ENCODE assay signal across 11 cellular contexts in the genomic region with DNA sequence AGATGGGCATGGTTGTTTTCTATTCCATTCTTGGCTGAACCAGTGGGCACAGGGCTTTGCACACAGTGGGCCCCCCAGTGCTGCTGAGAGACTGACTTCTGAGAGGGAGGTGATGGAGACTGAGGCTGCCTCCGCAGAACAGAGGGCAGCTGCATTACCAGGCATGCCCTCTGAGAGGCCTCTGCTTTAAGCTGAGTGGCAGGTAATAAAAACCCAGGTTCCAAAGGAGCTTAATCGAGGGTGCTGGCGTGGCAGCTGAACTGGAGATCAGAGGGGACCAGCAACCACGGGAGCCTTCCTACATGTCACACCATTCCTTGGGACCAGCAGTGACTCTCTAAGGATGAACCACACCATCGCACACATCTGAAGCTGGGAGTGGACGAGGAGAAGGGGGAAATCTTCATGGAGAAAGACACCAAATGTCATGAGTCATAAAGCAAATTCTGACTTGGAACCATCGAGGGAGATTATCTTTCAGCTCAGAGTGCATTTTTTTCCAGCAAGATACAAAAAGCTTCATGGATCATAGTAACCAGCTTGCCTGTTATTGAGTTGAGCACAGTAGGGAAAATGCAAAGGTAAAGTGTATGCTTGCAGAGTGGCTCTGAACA. TPM values are rescaled to one million over a fixed set of nuclear protein-coding genes. Genes with fewer than 3 reads are reported as not detected.
DNase-seq lines count a peak whose midpoint lies in the region; ATAC-seq, FAIRE-seq and TF ChIP-seq lines count a peak whose summit lies in the region.
"Had no signal": no experiment of that assay in that cellular context is flagged by ENCODE, and none has a peak within 500 bp of the region (broad histone marks: within the 10 kb centered on the region; RNA-seq: fewer than 3 reads in every experiment).

No MANE protein-coding gene starts in this region.

- WGBS in pancreas, 2 donors: 71 to 75% methylated on average over 7 of the region's 7 CpGs

- ATAC-seq in pancreas (peak in 3 of 4 donors; percentile 42 to 46 (median 46)), HG03095 (IDR thresholded peaks at IDR 0.05; ENCODE audit: unreplicated experiment) (no peak)

- H3K36me3 ChIP-seq in pancreas (no peaks in the 10 kb centered on the region), uterus (no peaks in the 10 kb centered on the region)

- POLR2A ChIA-PET in GM10248 (lab: Yijun Ruan, JAX): interaction anchor here (0.6 kb wide), 1 partner anchor 26 kb away, joined by 4 read pairs; no protein-coding TSS in a partner anchor

- no peak for FAIRE-seq in pancreas (lab: Jason Lieb, UNC)

- no peak overlapping the region for H3K4me3 ChIP-seq in GM12875 (ENCODE audit: low read depth, low read length)
- H3K4me3 ChIP-seq in pancreas: no peak overlapping the region
- H3K4me3 ChIP-seq in uterus: no peak overlapping the region
- H3K4me3 ChIP-seq: SK-N-MC had no signal

- CTCF ChIA-PET in GM10248 (lab: Yijun Ruan, JAX): interaction anchor here (0.9 to 2.7 kb wide), 4 partner anchors 12 to 51 kb away, joined by 3 to 9 read pairs (median 6); no protein-coding TSS in a partner anchor

- intact Hi-C loops in pancreas (cut with DNase I) (no loop called here), uterus (cut with DNase I; ENCODE audit: low total_unique reads) (no loop called here)

- DNase-seq in NCI-H69 (lab: John Stamatoyannopoulos, UW): peak; percentile 46
- peak; percentile 61 for DNase-seq in fibroblast of peridontal ligament (ENCODE audit: extremely low read depth)
- DNase-seq in pancreas: no peak
- no peak for DNase-seq in COR-L47 (lab: John Stamatoyannopoulos, UW)
- DNase-seq in uterus: no peak
- DNase-seq in GM10248 (ENCODE audit: extremely low spot score): no peak
- DNase-seq: activated T-cell treated with anti-CD3 and anti-CD28 coated beads, Interleukin-2, amount 50 U/mL, for 1 hour; NCI-H1436 treated with DMSO at 0.1 percent for 48 hours had no signal

- no peaks in the 10 kb centered on the region for H3K27me3 ChIP-seq in pancreas
- no peaks in the 10 kb centered on the region for H3K27me3 ChIP-seq in uterus

- no peak overlapping the region for H3K27ac ChIP-seq in pancreas
- H3K27ac ChIP-seq in uterus: no peak overlapping the region
- H3K27ac ChIP-seq: SK-N-MC had no signal

- H3K9me3 ChIP-seq in pancreas (no peaks in the 10 kb centered on the region), uterus (no peaks in the 10 kb centered on the region)

- H3K4me1 ChIP-seq in pancreas: peaks cover 0 to 13% (median 6%) of the 10 kb centered on the region in 3 donors
- peaks cover 0 to 5% of the 10 kb centered on the region in 2 donors for H3K4me1 ChIP-seq in uterus

- peak; percentile 25; the same call in 1 of the 2 replicates for TF ChIP-seq CTCF in GM12875 (IDR thresholded peaks at IDR 0.05; ENCODE audit: borderline replicate concordance, insufficient read depth, low read depth, low read length)
- TF ChIP-seq CTCF in pancreas (IDR thresholded peaks at IDR 0.05): peak in 1 of 4 donors; percentile 16
- TF ChIP-seq CTCF in uterus (IDR thresholded peaks at IDR 0.05): no peak
- TF ChIP-seq CTCF in GM10248 (IDR thresholded peaks at IDR 0.05; ENCODE audit: control extremely low read depth, extremely low read depth, low read depth, missing control alignments): no peak

- no peak for TF ChIP-seq POLR2A in uterus (IDR thresholded peaks at IDR 0.05)

RNA-seq across cellular contexts. Expression of gene HIPK2, which starts 24.6 kb away (rescaled TPM):
- total RNA-seq in pancreas: 10 to 100 TPM; 21.4 to 49.0 (median 26.5) TPM
- 1 to 10 TPM; 6.7 to 9.8 TPM for polyA plus RNA-seq in pancreas
- total RNA-seq in uterus: 10 to 100 TPM in 3 of 4 donors, 1 to 10 TPM in 1; 9.4 to 65.8 (median 19.2) TPM

Comparison
In these comparisons a context has a peak if more than half of its experiments do, and no peak if none do; other contexts are left out.
1. DNase-seq: peak in NCI-H69 (single experiment) and fibroblast of peridontal ligament (single experiment); none in pancreas (0 of 6), COR-L47 (single experiment), uterus (0 of 2) and GM10248 (single experiment).